8 cellular contexts compared by ENCODE assay signal in genomic region chr3:36969540-36970432, GRCh38. TPM values are rescaled to one million over a fixed set of nuclear protein-coding genes. Genes with fewer than 3 reads are reported as not detected.
DNase-seq lines count a peak whose midpoint lies in the region; ATAC-seq and TF ChIP-seq lines count a peak whose summit lies in the region.

No MANE protein-coding gene starts in this region.

- H3K4me3 Mint-ChIP-seq in activated CD8-positive, alpha-beta T cell treated with anti-CD3 and anti-CD28 coated beads, Interleukin-2, amount 10 ng/mL, durations not matched to agents 7 days and 5 days, result no peak overlapping the region

- H3K27me3 Mint-ChIP-seq in activated CD8-positive, alpha-beta T cell treated with anti-CD3 and anti-CD28 coated beads, Interleukin-2, amount 10 ng/mL, durations not matched to agents 7 days and 5 days (ENCODE audit: low read depth), result no peaks in the 10 kb centered on the region

- peak overlapping the region; percentile 64 for H3K27ac Mint-ChIP-seq in activated CD8-positive, alpha-beta T cell treated with anti-CD3 and anti-CD28 coated beads, Interleukin-2, amount 10 ng/mL, durations not matched to agents 7 days and 5 days

- peaks cover 4% of the 10 kb centered on the region for H3K9me3 Mint-ChIP-seq in activated CD8-positive, alpha-beta T cell treated with anti-CD3 and anti-CD28 coated beads, Interleukin-2, amount 10 ng/mL, durations not matched to agents 7 days and 5 days (ENCODE audit: insufficient read depth)

- CTCF ChIA-PET in activated CD8-positive, alpha-beta T cell treated with anti-CD3 and anti-CD28 coated beads, Interleukin-2, amount 10 ng/mL, durations not matched to agents 7 days and 5 days (lab: Charles Lee), result interaction anchor here (0.9 to 1.6 kb wide), 5 partner anchors 11 to 241 kb away, joined by 3 to 14 read pairs (median 3); no protein-coding TSS in a partner anchor

- no peaks in the 10 kb centered on the region for H3K27me3 ChIP-seq in cardiac muscle cell

- POLR2A ChIA-PET in activated CD8-positive, alpha-beta T cell treated with anti-CD3 and anti-CD28 coated beads, Interleukin-2, amount 10 ng/mL, durations not matched to agents 7 days and 5 days (lab: Charles Lee), result interaction anchor here (0.5 to 1.0 kb wide), 3 partner anchors 22 to 246 kb away, joined by 3 to 4 read pairs (median 4); partner anchors contain the start of genes EPM2AIP1 and MLH1

- no peaks in the 10 kb centered on the region for H3K9me3 ChIP-seq in cardiac muscle cell (ENCODE audit: low read depth)

- H3K36me3 ChIP-seq in cardiac muscle cell, result no peaks in the 10 kb centered on the region

- H3K36me3 Mint-ChIP-seq in activated CD8-positive, alpha-beta T cell treated with anti-CD3 and anti-CD28 coated beads, Interleukin-2, amount 10 ng/mL, durations not matched to agents 7 days and 5 days (ENCODE audit: low read depth), result peaks cover 9% of the 10 kb centered on the region

- H3K27ac ChIP-seq in cardiac muscle cell, result peak overlapping the region; percentile 91

- peaks cover 30% of the 10 kb centered on the region for H3K4me1 ChIP-seq in cardiac muscle cell (ENCODE audit: low read depth)

- no peak for TF ChIP-seq CTCF in cardiac muscle cell (IDR thresholded peaks at IDR 0.05; ENCODE audit: low read depth, low read length)

- H3K4me3 ChIP-seq in cardiac muscle cell, result no peak overlapping the region

- peak; percentile 91 for DNase-seq in DMS79 (lab: John Stamatoyannopoulos, UW)
- peak; percentile 77 to 92 for DNase-seq in NCI-H524 (lab: John Stamatoyannopoulos, UW)
- DNase-seq in activated CD8-positive, alpha-beta T cell treated with anti-CD3 and anti-CD28 coated beads, Interleukin-2, amount 10 ng/mL, durations not matched to agents 7 days and 5 days, result peak; percentile 69
- DNase-seq in cardiac muscle cell (ENCODE audit: low read depth in 1 of 2, low spot score in 1 of 2), result peak; percentile 46 to 91
- DNase-seq in retina, result peak; percentile 66
- no peak for DNase-seq in NK-92 treated with Interleukin-12 subunit alpha and Interleukin-12 subunit beta, amount 100 ng/mL, for 24 hours (lab: John Stamatoyannopoulos, UW)

- ATAC-seq in GM21360 (IDR thresholded peaks at IDR 0.05; ENCODE audit: unreplicated experiment), result peak; percentile 100
- ATAC-seq in HG03460 (IDR thresholded peaks at IDR 0.05; ENCODE audit: unreplicated experiment), result peak; percentile 99
- ATAC-seq in activated CD8-positive, alpha-beta T cell treated with anti-CD3 and anti-CD28 coated beads, Interleukin-2, amount 10 ng/mL, durations not matched to agents 7 days and 5 days, result peak; percentile 90

- H3K4me1 Mint-ChIP-seq in activated CD8-positive, alpha-beta T cell treated with anti-CD3 and anti-CD28 coated beads, Interleukin-2, amount 10 ng/mL, durations not matched to agents 7 days and 5 days (ENCODE audit: low read depth), result peaks cover 37% of the 10 kb centered on the region

RNA-seq across cellular contexts. Expression of gene EPM2AIP1, which starts 23.1 kb away (rescaled TPM):
- total RNA-seq in activated CD8-positive, alpha-beta T cell treated with anti-CD3 and anti-CD28 coated beads, Interleukin-2, amount 10 ng/mL, durations not matched to agents 7 days and 5 days, result 10 to 100 TPM; 18.4 to 19.3 TPM
- total RNA-seq in cardiac muscle cell, result 24.2 and 30.7 TPM in 2 replicates
- 34.8 and 38.0 TPM in 2 replicates for polyA plus RNA-seq in cardiac muscle cell

RNA-seq across cellular contexts. Expression of gene MLH1, which starts 23.5 kb away (rescaled TPM):
- total RNA-seq in activated CD8-positive, alpha-beta T cell treated with anti-CD3 and anti-CD28 coated beads, Interleukin-2, amount 10 ng/mL, durations not matched to agents 7 days and 5 days, result 10 to 100 TPM; 60.9 to 65.3 TPM
- 63.1 and 114 TPM in 2 replicates for total RNA-seq in cardiac muscle cell
- 35.2 and 51.6 TPM in 2 replicates for polyA plus RNA-seq in cardiac muscle cell

RNA-seq across cellular contexts. Expression of gene TRANK1, which starts 24.9 kb away (rescaled TPM):
- total RNA-seq in activated CD8-positive, alpha-beta T cell treated with anti-CD3 and anti-CD28 coated beads, Interleukin-2, amount 10 ng/mL, durations not matched to agents 7 days and 5 days, result 10 to 100 TPM; 49.3 to 52.3 TPM
- 4.4 and 8.2 TPM in 2 replicates for total RNA-seq in cardiac muscle cell
- polyA plus RNA-seq in cardiac muscle cell, result 1.9 and 4.4 TPM in 2 replicates
